10 cellular contexts compared by ENCODE assay signal in genomic region chrX:14027031-14027430, GRCh38. TPM values are rescaled to one million over a fixed set of nuclear protein-coding genes. Genes with fewer than 3 reads are reported as not detected.
DNase-seq lines count a peak whose midpoint lies in the region; ATAC-seq and TF ChIP-seq lines count a peak whose summit lies in the region.
"Had no signal": no experiment of that assay in that cellular context is flagged by ENCODE, and none has a peak within 500 bp of the region (broad histone marks: within the 10 kb centered on the region; RNA-seq: fewer than 3 reads in every experiment).

No MANE protein-coding gene starts in this region.

- H3K9me3 ChIP-seq in HEK293 (ENCODE audit: control insufficient read depth, insufficient read depth, low read depth, low read length) (no peaks in the 10 kb centered on the region), suprapubic skin (no peaks in the 10 kb centered on the region), trophoblast cell (ENCODE audit: insufficient read depth, low read depth, low read length) (no peaks in the 10 kb centered on the region)
- H3K9me3 ChIP-seq: ovary had no signal

- POLR2A ChIA-PET in HEK293 (lab: Yijun Ruan, JAX), result interaction anchor here (3.2 kb wide), 1 partner anchor 292 kb away, joined by 14 read pairs; the partner anchor contains the start of genes OFD1 and TRAPPC2

- H3K27me3 ChIP-seq in suprapubic skin (no peaks in the 10 kb centered on the region), trophoblast cell (ENCODE audit: insufficient read depth, low read length) (no peaks in the 10 kb centered on the region)
- H3K27me3 ChIP-seq: ovary had no signal

- intact Hi-C loops in activated T-helper 2 cell treated with anti-CD3 and anti-CD28 coated beads, Interferon-gamma antibody, Interleukin-2, Interleukin-4, amounts not matched to agents 10 μg/mL and 5 μg/mL and 100 μg/mL, durations not matched to agents 14 hours and 24 hours and 36 hours (cut with micrococcal nuclease), result loop anchor here (5.0 kb wide), 7 partner anchors 40 to 1310 kb away; partner anchors contain the start of gene PIGA

- no peak overlapping the region for H2BK120ac ChIP-seq in trophoblast cell (ENCODE audit: insufficient read depth, low read length, poor library complexity)

- H3K27me3 Mint-ChIP-seq in activated T-helper 2 cell treated with anti-CD3 and anti-CD28 coated beads, Interferon-gamma antibody, Interleukin-2, Interleukin-4, amounts not matched to agents 10 μg/mL and 5 μg/mL and 100 μg/mL, durations not matched to agents 14 hours and 24 hours and 36 hours (ENCODE audit: low read depth), result no peaks in the 10 kb centered on the region

- H3K36me3 ChIP-seq in HEK293 (ENCODE audit: control insufficient read depth in 2 of 2, insufficient read depth in 1 of 2, low read length in 2 of 2) (no peaks in the 10 kb centered on the region), suprapubic skin (no peaks in the 10 kb centered on the region), trophoblast cell (ENCODE audit: control insufficient read depth in 1 of 2, insufficient read depth in 2 of 2, low read length in 2 of 2) (no peaks in the 10 kb centered on the region)
- H3K36me3 ChIP-seq: ovary had no signal

- peaks cover 6% of the 10 kb centered on the region for H3K79me1 ChIP-seq in trophoblast cell (ENCODE audit: low read length)

- TF ChIP-seq EP300 in suprapubic skin (IDR thresholded peaks at IDR 0.05), result no peak

- H2AFZ ChIP-seq in trophoblast cell (ENCODE audit: insufficient read depth, low read length, poor library complexity), result no peak overlapping the region

- peaks cover 7% of the 10 kb centered on the region for H3K36me3 Mint-ChIP-seq in activated T-helper 2 cell treated with anti-CD3 and anti-CD28 coated beads, Interferon-gamma antibody, Interleukin-2, Interleukin-4, amounts not matched to agents 10 μg/mL and 5 μg/mL and 100 μg/mL, durations not matched to agents 14 hours and 24 hours and 36 hours (ENCODE audit: low read depth)

- H4K12ac ChIP-seq in trophoblast cell (ENCODE audit: low read depth, low read length), result no peak overlapping the region

- H3K79me2 ChIP-seq in trophoblast cell (ENCODE audit: control insufficient read depth, insufficient read depth, low read length, poor library complexity), result no peaks in the 10 kb centered on the region

- WGBS in suprapubic skin, result 75% methylated on average over 1 of the region's 1 CpG
- WGBS in trophoblast cell (ENCODE audit: extremely low coverage, insufficient coverage, insufficient read length), result no CpG with 5 or more reads among the region's 1 CpG

- H3K4me3 Mint-ChIP-seq in activated T-helper 2 cell treated with anti-CD3 and anti-CD28 coated beads, Interferon-gamma antibody, Interleukin-2, Interleukin-4, amounts not matched to agents 10 μg/mL and 5 μg/mL and 100 μg/mL, durations not matched to agents 14 hours and 24 hours and 36 hours (ENCODE audit: low read depth), result peak overlapping the region; percentile 26

- H3K27ac Mint-ChIP-seq in activated T-helper 2 cell treated with anti-CD3 and anti-CD28 coated beads, Interferon-gamma antibody, Interleukin-2, Interleukin-4, amounts not matched to agents 10 μg/mL and 5 μg/mL and 100 μg/mL, durations not matched to agents 14 hours and 24 hours and 36 hours, result peak overlapping the region; percentile 65

- CTCF ChIA-PET in HEK293 (lab: Yijun Ruan, JAX), result interaction anchor here (0.6 kb wide), 1 partner anchor 12 kb away, joined by 3 read pairs; no protein-coding TSS in a partner anchor

- H3K27ac ChIP-seq in HEK293 (ENCODE audit: extremely low read depth, low read depth, low read length) (no peak overlapping the region; the same call in 1 of the 2 replicates), suprapubic skin (no peak overlapping the region), trophoblast cell (ENCODE audit: low read depth, low read length) (no peak overlapping the region)
- H3K27ac ChIP-seq: ovary, SK-N-MC had no signal

- H2BK5ac ChIP-seq in trophoblast cell (ENCODE audit: low read depth, low read length, poor library complexity), result no peak overlapping the region

- H3K9ac ChIP-seq in trophoblast cell (ENCODE audit: low read length), result no peak overlapping the region

- no peak overlapping the region for H3K18ac ChIP-seq in trophoblast cell (ENCODE audit: low read length)

- peaks cover 17% of the 10 kb centered on the region for H3K4me1 ChIP-seq in HEK293 (ENCODE audit: control insufficient read depth, insufficient read depth, low read length)
- H3K4me1 ChIP-seq in suprapubic skin, result peaks cover 13% of the 10 kb centered on the region
- H3K4me1 ChIP-seq in trophoblast cell (ENCODE audit: control insufficient read depth in 1 of 2, insufficient read depth in 2 of 2, low read length in 2 of 2), result no peaks in the 10 kb centered on the region

- H3K4me1 Mint-ChIP-seq in activated T-helper 2 cell treated with anti-CD3 and anti-CD28 coated beads, Interferon-gamma antibody, Interleukin-2, Interleukin-4, amounts not matched to agents 10 μg/mL and 5 μg/mL and 100 μg/mL, durations not matched to agents 14 hours and 24 hours and 36 hours (ENCODE audit: low read depth), result peaks cover 18% of the 10 kb centered on the region

- no peak overlapping the region for H4K91ac ChIP-seq in trophoblast cell (ENCODE audit: low read depth, low read length)

- no peak overlapping the region for H3K4me2 ChIP-seq in trophoblast cell (ENCODE audit: low read length)

- no peak overlapping the region for H3K14ac ChIP-seq in trophoblast cell (ENCODE audit: low read length)

- DNase-seq in A172 (ENCODE audit: low spot score) (peak; percentile 42), globus pallidus (ENCODE audit: low spot score) (peak; percentile 89), suprapubic skin (ENCODE audit: low spot score in 2 of 2) (no peak), trophoblast cell (no peak), glomerular visceral epithelial cell (ENCODE audit: extremely low spot score) (no peak)
- no peak for DNase-seq in activated T-helper 2 cell treated with anti-CD3 and anti-CD28 coated beads, Interferon-gamma antibody, Interleukin-2, Interleukin-4, amounts not matched to agents 10 μg/mL and 5 μg/mL and 100 μg/mL, durations not matched to agents 14 hours and 24 hours and 36 hours (ENCODE audit: low spot score)

- H3K23ac ChIP-seq in trophoblast cell (ENCODE audit: low read length), result no peak overlapping the region

- H2AK5ac ChIP-seq in trophoblast cell (ENCODE audit: low read length), result no peak overlapping the region

- no peak for TF ChIP-seq CTCF in HEK293 (tag by site-specific recombination; IDR thresholded peaks at IDR 0.05)
- no peak for TF ChIP-seq CTCF in suprapubic skin (IDR thresholded peaks at IDR 0.05)

- H3K9me3 Mint-ChIP-seq in activated T-helper 2 cell treated with anti-CD3 and anti-CD28 coated beads, Interferon-gamma antibody, Interleukin-2, Interleukin-4, amounts not matched to agents 10 μg/mL and 5 μg/mL and 100 μg/mL, durations not matched to agents 14 hours and 24 hours and 36 hours, result no peaks in the 10 kb centered on the region

- H4K8ac ChIP-seq in trophoblast cell (ENCODE audit: low read depth, low read length), result no peak overlapping the region

- H3K4ac ChIP-seq in trophoblast cell (ENCODE audit: low read depth, low read length), result no peak overlapping the region

- no peak overlapping the region for H3K4me3 ChIP-seq in HEK293 (ENCODE audit: low read depth, low read length)
- H3K4me3 ChIP-seq in suprapubic skin, result no peak overlapping the region
- H3K4me3 ChIP-seq in trophoblast cell (ENCODE audit: low read depth, low read length), result no peak overlapping the region
- H3K4me3 ChIP-seq: ovary, SK-N-MC had no signal

- no peak for ATAC-seq in GM19324 (IDR thresholded peaks at IDR 0.05; ENCODE audit: low FRiP score, unreplicated experiment)

- H2BK12ac ChIP-seq in trophoblast cell (ENCODE audit: low read length), result no peak overlapping the region

- no peak for TF ChIP-seq POLR2A in suprapubic skin (IDR thresholded peaks at IDR 0.05)

TF ChIP-seq in HEK293, 187 proteins besides CTCF, POLR2A, EP300 and RAD21:
- TF ChIP-seq ZBTB20 (tag by site-specific recombination; IDR thresholded peaks at IDR 0.05) (0 out of 2 replicates have a peak, but pooled peaks have one; percentile 10), ZNF148 (tag by site-specific recombination; IDR thresholded peaks at IDR 0.05; ENCODE audit: borderline replicate concordance) (no peak)

RNA-seq across cellular contexts. Expression of gene GEMIN8, which starts 2.7 kb away (rescaled TPM):
- total RNA-seq in A172 (2014; rRNA removed; shearing (Covaris generic)), result 9.2 and 19.4 TPM in 2 replicates
- 12.6 and 14.0 TPM in 2 replicates for total RNA-seq in activated T-helper 2 cell treated with anti-CD3 and anti-CD28 coated beads, Interferon-gamma antibody, Interleukin-2, Interleukin-4, amounts not matched to agents 10 μg/mL and 5 μg/mL and 100 μg/mL, durations not matched to agents 14 hours and 24 hours and 36 hours
- 10 to 100 TPM; 19.2 to 36.2 (median 22.3) TPM for total RNA-seq in suprapubic skin
- 8.4 and 9.3 TPM in 2 replicates for polyA plus RNA-seq in trophoblast cell (2013)

Comparison
In these comparisons a context has a peak if more than half of its experiments do, and no peak if none do; other contexts are left out.
1. DNase-seq: peak in A172 (single experiment) and globus pallidus (single experiment); none in activated T-helper 2 cell treated with anti-CD3 and anti-CD28 coated beads, Interferon-gamma antibody, Interleukin-2, Interleukin-4, amounts not matched to agents 10 μg/mL and 5 μg/mL and 100 μg/mL, durations not matched to agents 14 hours and 24 hours and 36 hours (single experiment), suprapubic skin (0 of 2), trophoblast cell (0 of 2) and glomerular visceral epithelial cell (single experiment).